In the genomic region with DNA sequence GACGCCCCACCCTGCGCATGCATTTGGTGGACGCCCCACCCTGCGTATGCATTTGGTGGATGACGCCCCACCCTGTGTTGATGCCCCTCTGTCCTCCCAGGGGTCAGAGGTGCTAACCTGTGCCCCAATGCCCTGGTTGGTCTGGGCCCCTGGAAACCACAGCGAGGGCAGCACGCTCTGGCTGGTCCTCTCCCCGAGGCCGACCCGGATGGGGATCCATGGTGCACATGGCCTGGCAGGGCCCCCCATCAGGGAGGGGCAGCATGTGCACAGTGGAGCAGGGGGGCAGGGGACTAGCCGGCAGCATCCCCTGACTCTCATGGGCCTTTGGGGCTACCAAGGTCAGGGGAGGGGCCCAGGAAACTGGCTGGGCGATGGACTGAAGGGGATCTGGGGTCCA, we compare ENCODE assay signal across 19 cellular contexts. TPM values are rescaled to one million over a fixed set of nuclear protein-coding genes. Genes with fewer than 3 reads are reported as not detected.
DNase-seq lines count a peak whose midpoint lies in the region; ATAC-seq and TF ChIP-seq lines count a peak whose summit lies in the region.
"Had no signal": no experiment of that assay in that cellular context is flagged by ENCODE, and none has a peak within 500 bp of the region (broad histone marks: within the 10 kb centered on the region; RNA-seq: fewer than 3 reads in every experiment).

No MANE protein-coding gene starts in this region.

- H3K9ac ChIP-seq in SK-N-SH = no peak overlapping the region

- H3K27me3 Mint-ChIP-seq in Calu3 (ENCODE audit: unreplicated experiment) (no peaks in the 10 kb centered on the region), chondrocyte (ENCODE audit: low read depth) (peaks cover 12% of the 10 kb centered on the region)

- no peak for ATAC-seq in SK-N-SH treated with all-trans-retinoic acid at 6 μM for 48 hours

- no peak for TF ChIP-seq EP300 in SK-N-SH (IDR thresholded peaks at IDR 0.05; ENCODE audit: borderline replicate concordance in 1 of 2, low read depth in 1 of 2, low read length in 1 of 2)

- H3K27me3 ChIP-seq in SK-N-SH (ENCODE audit: insufficient read depth) = no peaks in the 10 kb centered on the region
- H3K27me3 ChIP-seq: BE2C had no signal

- H3K4me1 Mint-ChIP-seq in Calu3 (ENCODE audit: low read depth, unreplicated experiment) = peaks cover 31% of the 10 kb centered on the region
- peaks cover 12% of the 10 kb centered on the region for H3K4me1 Mint-ChIP-seq in chondrocyte (ENCODE audit: low read depth)

- TF ChIP-seq CTCF in SK-N-SH (IDR thresholded peaks at IDR 0.05) (no peak), Calu3 (IDR thresholded peaks at IDR 0.05; ENCODE audit: unreplicated experiment) (no peak), chondrocyte (IDR thresholded peaks at IDR 0.05) (no peak)

- no TSS peak for BruUV-seq in Calu3 (replicated peaks; lab: Mats Ljungman, UMichigan)

- H3K9me2 ChIP-seq in SK-N-SH = no peaks in the 10 kb centered on the region

- H3K4me1 ChIP-seq in SK-N-SH (ENCODE audit: control insufficient read depth in 1 of 2, insufficient read depth in 2 of 2, low read depth in 1 of 2, low read length in 1 of 2) = no peaks in the 10 kb centered on the region
- H3K4me1 ChIP-seq: BE2C had no signal

- no peaks in the 10 kb centered on the region for H3K36me3 ChIP-seq in SK-N-SH (replicated peaks in 1 of 2; ENCODE audit: control insufficient read depth in 1 of 2, insufficient read depth in 2 of 2, low read length in 1 of 2)
- H3K36me3 ChIP-seq: BE2C had no signal

- H2AFZ ChIP-seq in SK-N-SH (ENCODE audit: low read depth) = no peak overlapping the region

- no peak overlapping the region for H3K4me3 Mint-ChIP-seq in Calu3 (ENCODE audit: low read depth, unreplicated experiment)
- H3K4me3 Mint-ChIP-seq in chondrocyte (ENCODE audit: unreplicated experiment) = no peak overlapping the region
- H3K4me3 Mint-ChIP-seq: CD4-positive, alpha-beta memory T cell had no signal

- CTCF ChIA-PET in SK-N-SH (lab: Yijun Ruan, JAX) (interaction anchor here (1.1 kb wide), 1 partner anchor 52 kb away, joined by 3 read pairs; no protein-coding TSS in a partner anchor), Calu3 (lab: Charles Lee) (no interaction called here)

- H4K20me1 ChIP-seq in SK-N-SH (ENCODE audit: insufficient read depth) = no peaks in the 10 kb centered on the region

- no peak overlapping the region for H3K27ac ChIP-seq in SK-N-SH (ENCODE audit: low read depth in 2 of 2, low read length in 1 of 2)
- H3K27ac ChIP-seq: 22Rv1 had no signal

- peak; percentile 11 for DNase-seq in SK-N-SH
- DNase-seq in Calu3 = no peak
- peak; percentile 82 for DNase-seq in chondrocyte (ENCODE audit: low spot score)
- DNase-seq in posterior vena cava (ENCODE audit: low spot score) = peak; percentile 77
- DNase-seq in NCI-H1436 (lab: John Stamatoyannopoulos, UW) = no peak
- no peak for DNase-seq in glomerular visceral epithelial cell (ENCODE audit: extremely low spot score)
- no peak for DNase-seq in NCI-H1694 (lab: John Stamatoyannopoulos, UW)
- DNase-seq: BE2C; CD4-positive, alpha-beta memory T cell; DMS79; NCI-H1417; NCI-H2029; NCI-H2171; NCI-H748 treated with DMSO at 0.1 percent for 48 hours; PC-9; Right ventricle myocardium superior had no signal

- no peak for TF ChIP-seq RAD21 in SK-N-SH (IDR thresholded peaks at IDR 0.05; ENCODE audit: low read length)

- intact Hi-C loops in Calu3 (cut with micrococcal nuclease; ENCODE audit: unreplicated experiment) (no loop called here), posterior vena cava (cut with DNase I) (no loop called here)

- WGBS in SK-N-SH (ENCODE audit: low lambda C conversion rate) = 62% methylated on average over 6 of the region's 12 CpGs

- no peaks in the 10 kb centered on the region for H3K79me2 ChIP-seq in SK-N-SH (ENCODE audit: insufficient read depth)

- POLR2A ChIA-PET in SK-N-SH (lab: Yijun Ruan, JAX) = no interaction called here

- peak overlapping the region; percentile 36 for H3K27ac Mint-ChIP-seq in Calu3 (ENCODE audit: unreplicated experiment)
- no peak overlapping the region for H3K27ac Mint-ChIP-seq in chondrocyte (ENCODE audit: unreplicated experiment)
- H3K27ac Mint-ChIP-seq: CD4-positive, alpha-beta memory T cell had no signal

- H3F3A ChIP-seq in SK-N-SH (replicated peaks; ENCODE audit: insufficient read depth) = peaks cover under 1% of the 10 kb centered on the region

- H3K4me2 ChIP-seq in SK-N-SH = no peak overlapping the region

- no peak overlapping the region for H3K4me3 ChIP-seq in SK-N-SH (ENCODE audit: low read depth in 2 of 2, low read length in 1 of 2)

- H3K9me3 Mint-ChIP-seq in Calu3 (ENCODE audit: low read depth, unreplicated experiment) (no peaks in the 10 kb centered on the region), chondrocyte (ENCODE audit: low read depth) (no peaks in the 10 kb centered on the region)

- no peaks in the 10 kb centered on the region for H3K9me3 ChIP-seq in SK-N-SH
- H3K9me3 ChIP-seq: BE2C had no signal

- H3K36me3 Mint-ChIP-seq in Calu3 (ENCODE audit: insufficient read depth, unreplicated experiment) = peaks cover 11% of the 10 kb centered on the region
- H3K36me3 Mint-ChIP-seq in chondrocyte (ENCODE audit: low read depth) = no peaks in the 10 kb centered on the region
- H3K36me3 Mint-ChIP-seq: CD4-positive, alpha-beta memory T cell had no signal

TF ChIP-seq in SK-N-SH, 30 proteins besides CTCF, POLR2A, EP300 and RAD21:
- TF ChIP-seq, protein P1, sequence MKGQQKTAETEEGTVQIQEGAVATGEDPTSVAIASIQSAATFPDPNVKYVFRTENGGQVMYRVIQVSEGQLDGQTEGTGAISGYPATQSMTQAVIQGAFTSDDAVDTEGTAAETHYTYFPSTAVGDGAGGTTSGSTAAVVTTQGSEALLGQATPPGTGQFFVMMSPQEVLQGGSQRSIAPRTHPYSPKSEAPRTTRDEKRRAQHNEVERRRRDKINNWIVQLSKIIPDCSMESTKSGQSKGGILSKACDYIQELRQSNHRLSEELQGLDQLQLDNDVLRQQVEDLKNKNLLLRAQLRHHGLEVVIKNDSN (IDR thresholded peaks at IDR 0.05; ENCODE audit: borderline replicate concordance, low read depth) = no peak

TF ChIP-seq in SK-N-SH treated with all-trans-retinoic acid at 6 μM for 48 hours, 23 proteins besides CTCF, POLR2A, EP300 and RAD21:
- TF ChIP-seq ARNTL (CRISPR knock-in tag; IDR thresholded peaks at IDR 0.05; ENCODE audit: borderline replicate concordance, low read depth) = no peak
- TF ChIP-seq, protein P2, sequence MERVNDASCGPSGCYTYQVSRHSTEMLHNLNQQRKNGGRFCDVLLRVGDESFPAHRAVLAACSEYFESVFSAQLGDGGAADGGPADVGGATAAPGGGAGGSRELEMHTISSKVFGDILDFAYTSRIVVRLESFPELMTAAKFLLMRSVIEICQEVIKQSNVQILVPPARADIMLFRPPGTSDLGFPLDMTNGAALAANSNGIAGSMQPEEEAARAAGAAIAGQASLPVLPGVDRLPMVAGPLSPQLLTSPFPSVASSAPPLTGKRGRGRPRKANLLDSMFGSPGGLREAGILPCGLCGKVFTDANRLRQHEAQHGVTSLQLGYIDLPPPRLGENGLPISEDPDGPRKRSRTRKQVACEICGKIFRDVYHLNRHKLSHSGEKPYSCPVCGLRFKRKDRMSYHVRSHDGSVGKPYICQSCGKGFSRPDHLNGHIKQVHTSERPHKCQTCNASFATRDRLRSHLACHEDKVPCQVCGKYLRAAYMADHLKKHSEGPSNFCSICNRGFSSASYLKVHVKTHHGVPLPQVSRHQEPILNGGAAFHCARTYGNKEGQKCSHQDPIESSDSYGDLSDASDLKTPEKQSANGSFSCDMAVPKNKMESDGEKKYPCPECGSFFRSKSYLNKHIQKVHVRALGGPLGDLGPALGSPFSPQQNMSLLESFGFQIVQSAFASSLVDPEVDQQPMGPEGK (CRISPR knock-in tag; IDR thresholded peaks at IDR 0.05; ENCODE audit: borderline replicate concordance) = no peak
- TF ChIP-seq, protein P3, sequence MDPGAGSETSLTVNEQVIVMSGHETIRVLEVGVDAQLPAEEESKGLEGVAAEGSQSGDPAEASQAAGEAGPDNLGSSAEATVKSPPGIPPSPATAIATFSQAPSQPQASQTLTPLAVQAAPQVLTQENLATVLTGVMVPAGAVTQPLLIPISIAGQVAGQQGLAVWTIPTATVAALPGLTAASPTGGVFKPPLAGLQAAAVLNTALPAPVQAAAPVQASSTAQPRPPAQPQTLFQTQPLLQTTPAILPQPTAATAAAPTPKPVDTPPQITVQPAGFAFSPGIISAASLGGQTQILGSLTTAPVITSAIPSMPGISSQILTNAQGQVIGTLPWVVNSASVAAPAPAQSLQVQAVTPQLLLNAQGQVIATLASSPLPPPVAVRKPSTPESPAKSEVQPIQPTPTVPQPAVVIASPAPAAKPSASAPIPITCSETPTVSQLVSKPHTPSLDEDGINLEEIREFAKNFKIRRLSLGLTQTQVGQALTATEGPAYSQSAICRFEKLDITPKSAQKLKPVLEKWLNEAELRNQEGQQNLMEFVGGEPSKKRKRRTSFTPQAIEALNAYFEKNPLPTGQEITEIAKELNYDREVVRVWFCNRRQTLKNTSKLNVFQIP (CRISPR knock-in tag; IDR thresholded peaks at IDR 0.05; ENCODE audit: borderline replicate concordance, low read depth) = no peak
- TF ChIP-seq, protein P4, sequence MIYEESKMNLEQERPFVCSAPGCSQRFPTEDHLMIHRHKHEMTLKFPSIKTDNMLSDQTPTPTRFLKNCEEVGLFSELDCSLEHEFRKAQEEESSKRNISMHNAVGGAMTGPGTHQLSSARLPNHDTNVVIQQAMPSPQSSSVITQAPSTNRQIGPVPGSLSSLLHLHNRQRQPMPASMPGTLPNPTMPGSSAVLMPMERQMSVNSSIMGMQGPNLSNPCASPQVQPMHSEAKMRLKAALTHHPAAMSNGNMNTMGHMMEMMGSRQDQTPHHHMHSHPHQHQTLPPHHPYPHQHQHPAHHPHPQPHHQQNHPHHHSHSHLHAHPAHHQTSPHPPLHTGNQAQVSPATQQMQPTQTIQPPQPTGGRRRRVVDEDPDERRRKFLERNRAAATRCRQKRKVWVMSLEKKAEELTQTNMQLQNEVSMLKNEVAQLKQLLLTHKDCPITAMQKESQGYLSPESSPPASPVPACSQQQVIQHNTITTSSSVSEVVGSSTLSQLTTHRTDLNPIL (CRISPR knock-in tag; IDR thresholded peaks at IDR 0.05; ENCODE audit: low read depth) = no peak
- TF ChIP-seq OSR1 (CRISPR knock-in tag; IDR thresholded peaks at IDR 0.05) = no peak
- TF ChIP-seq ZFP30 (CRISPR knock-in tag; IDR thresholded peaks at IDR 0.05) = no peak
- TF ChIP-seq ZFP3 (CRISPR knock-in tag; IDR thresholded peaks at IDR 0.05) = no peak
- no peak for TF ChIP-seq RARB (CRISPR knock-in tag; IDR thresholded peaks at IDR 0.05)
- no peak for TF ChIP-seq ZNF565 (CRISPR knock-in tag; conservative IDR thresholded peaks at IDR 0.05; ENCODE audit: low read depth)

RNA-seq across cellular contexts. Expression of a gene that starts 7.7 kb away (rescaled TPM):
- polyA plus RNA-seq in SK-N-SH (2012; rRNA removed) = not detected in 2 replicates
- not detected in 2 replicates for polyA plus RNA-seq in SK-N-SH (2012; cell fraction: cytosol; rRNA removed)
- polyA plus RNA-seq in SK-N-SH (2012; cell fraction: nucleus; rRNA removed) = not detected in 2 replicates
- total RNA-seq in Calu3 (2022) (51.2 and 145 TPM in 2 replicates), chondrocyte (not detected in 3 replicates), posterior vena cava (not detected)
- total RNA-seq: CD4-positive, alpha-beta memory T cell; NCI-H460; Right ventricle myocardium superior had no signal
- polyA plus RNA-seq: CD4-positive, alpha-beta memory T cell had no signal

Comparison
In these comparisons a context has a peak if more than half of its experiments do, and no peak if none do; other contexts are left out.
1. DNase-seq: peak in SK-N-SH (single experiment), chondrocyte (single experiment) and posterior vena cava (single experiment); none in Calu3 (single experiment), NCI-H1436 (single experiment), glomerular visceral epithelial cell (single experiment) and NCI-H1694 (single experiment).
2. RNA of a gene that starts 7.7 kb away (total RNA-seq): 51.2 to 145 TPM in Calu3; not detected in chondrocyte and not detected in posterior vena cava; every median in the first group is over 10 times any median in the second.